Comparison of ENCODE assay signal across 14 cellular contexts in genomic region chr18:24443870-24444269, GRCh38. TPM values are rescaled to one million over a fixed set of nuclear protein-coding genes. Genes with fewer than 3 reads are reported as not detected.
DNase-seq lines count a peak whose midpoint lies in the region; ATAC-seq and TF ChIP-seq lines count a peak whose summit lies in the region.
"Had no signal": no experiment of that assay in that cellular context is flagged by ENCODE, and none has a peak within 500 bp of the region (broad histone marks: within the 10 kb centered on the region; RNA-seq: fewer than 3 reads in every experiment).

No MANE protein-coding gene starts in this region.

- H3F3A ChIP-seq in Loucy (ENCODE audit: low read depth): no peaks in the 10 kb centered on the region

- no peaks in the 10 kb centered on the region for H4K20me1 ChIP-seq in Loucy (ENCODE audit: insufficient read depth, low read length, poor library complexity, severe bottlenecking)
- H4K20me1 ChIP-seq in mammary epithelial cell (ENCODE audit: insufficient read depth, low read length): no peaks in the 10 kb centered on the region

- H3K4me2 ChIP-seq in Loucy (ENCODE audit: low read depth, low read length, poor library complexity, severe bottlenecking) (no peak overlapping the region), mammary epithelial cell (ENCODE audit: insufficient read depth, low read depth, low read length) (no peak overlapping the region)

- WGBS in mammary epithelial cell (ENCODE audit: low coverage, missing lambda C conversion rate): 100% methylated on average over 2 of the region's 2 CpGs

- H3K9me2 ChIP-seq in Loucy (replicated peaks; ENCODE audit: low read depth, low read length): no peaks in the 10 kb centered on the region

- no peak overlapping the region for H3K27ac Mint-ChIP-seq in activated CD8-positive, alpha-beta T cell treated with anti-CD3 and anti-CD28 coated beads, Interleukin-2, amount 10 ng/mL, durations not matched to agents 7 days and 5 days
- H3K27ac Mint-ChIP-seq: nephron progenitor cell had no signal

- intact Hi-C loops in mammary epithelial cell (cut with micrococcal nuclease): no loop called here
- intact Hi-C loops in Right ventricle myocardium inferior (cut with DNase I): no loop called here

- DNase-seq in medulla oblongata (ENCODE audit: extremely low spot score): peak; percentile 69
- DNase-seq in mammary epithelial cell: no peak
- DNase-seq in SHP77 (lab: John Stamatoyannopoulos, UW): no peak
- no peak for DNase-seq in Right ventricle myocardium inferior (ENCODE audit: missing footprints)
- no peak for DNase-seq in activated CD8-positive, alpha-beta T cell treated with anti-CD3 and anti-CD28 coated beads, Interleukin-2, amount 10 ng/mL, durations not matched to agents 7 days and 5 days
- DNase-seq: CD8-positive, alpha-beta memory T cell; NCI-H446; nephron progenitor cell; stimulated activated naive CD4-positive, alpha-beta T cell treated with Interleukin-2 at 50 U/mL for 16 hours; SW 1271 had no signal

- no peak overlapping the region for H3K4me3 Mint-ChIP-seq in activated CD8-positive, alpha-beta T cell treated with anti-CD3 and anti-CD28 coated beads, Interleukin-2, amount 10 ng/mL, durations not matched to agents 7 days and 5 days
- H3K4me3 Mint-ChIP-seq: CD8-positive, alpha-beta memory T cell; nephron progenitor cell had no signal

- H2AFZ ChIP-seq in Loucy (ENCODE audit: low read length): peak overlapping the region; percentile 83
- H2AFZ ChIP-seq in mammary epithelial cell (ENCODE audit: low read depth, low read length): no peak overlapping the region

- H3K27ac ChIP-seq in mammary epithelial cell (ENCODE audit: insufficient read depth, low read depth, low read length): no peak overlapping the region

- ATAC-seq in GM18907 (IDR thresholded peaks at IDR 0.05; ENCODE audit: unreplicated experiment) (peak; percentile 85), HG02798 (IDR thresholded peaks at IDR 0.05; ENCODE audit: poor library complexity, unreplicated experiment) (peak; percentile 77), Right ventricle myocardium inferior (no peak)
- ATAC-seq in activated CD8-positive, alpha-beta T cell treated with anti-CD3 and anti-CD28 coated beads, Interleukin-2, amount 10 ng/mL, durations not matched to agents 7 days and 5 days: no peak

- no TSS peak for BruUV-seq in mammary epithelial cell (replicated peaks; lab: Mats Ljungman, UMichigan)

- H3K27me3 ChIP-seq in Loucy (ENCODE audit: insufficient read depth, low read length, poor library complexity, severe bottlenecking): no peaks in the 10 kb centered on the region
- no peaks in the 10 kb centered on the region for H3K27me3 ChIP-seq in mammary epithelial cell (ENCODE audit: insufficient read depth, low read length)

- TF ChIP-seq CTCF in Loucy (conservative IDR thresholded peaks at IDR 0.05; ENCODE audit: low read length) (no peak), mammary epithelial cell (conservative IDR thresholded peaks at IDR 0.05 in 1 of 2, IDR thresholded peaks at IDR 0.05 in 1 of 2; ENCODE audit: extremely low read depth in 1 of 2, insufficient read depth in 1 of 2, low read depth in 1 of 2, low read length in 2 of 2) (no peak)

- no peaks in the 10 kb centered on the region for H3K9me3 ChIP-seq in Loucy (ENCODE audit: insufficient read depth, low read depth, low read length)
- no peaks in the 10 kb centered on the region for H3K9me3 ChIP-seq in mammary epithelial cell (replicated peaks; ENCODE audit: insufficient read depth, low read length)

- H3K9me3 Mint-ChIP-seq in activated CD8-positive, alpha-beta T cell treated with anti-CD3 and anti-CD28 coated beads, Interleukin-2, amount 10 ng/mL, durations not matched to agents 7 days and 5 days (ENCODE audit: insufficient read depth): no peaks in the 10 kb centered on the region
- H3K9me3 Mint-ChIP-seq: CD8-positive, alpha-beta memory T cell; nephron progenitor cell had no signal

- POLR2A ChIA-PET in activated CD8-positive, alpha-beta T cell treated with anti-CD3 and anti-CD28 coated beads, Interleukin-2, amount 10 ng/mL, durations not matched to agents 7 days and 5 days (lab: Charles Lee): no interaction called here

- dilution Hi-C loops in mammary epithelial cell (cut with HindIII; ENCODE audit: low sequenced_read_pairs): no loop called here

- no peak overlapping the region for H3K4me3 ChIP-seq in Loucy (ENCODE audit: low read length, poor library complexity, severe bottlenecking)
- H3K4me3 ChIP-seq in mammary epithelial cell (replicated peaks in 1 of 3; ENCODE audit: insufficient read depth in 1 of 3, low read depth in 2 of 3, low read length in 3 of 3): no peak overlapping the region

- H3K9ac ChIP-seq in Loucy (ENCODE audit: low read depth, low read length, poor library complexity, severe bottlenecking) (peak overlapping the region; percentile 16), mammary epithelial cell (ENCODE audit: insufficient read depth, low read length) (no peak overlapping the region)

- H3K79me2 ChIP-seq in Loucy (ENCODE audit: insufficient read depth, low read length) (no peaks in the 10 kb centered on the region), mammary epithelial cell (ENCODE audit: insufficient read depth, low read length) (no peaks in the 10 kb centered on the region)

- no peaks in the 10 kb centered on the region for H3K36me3 ChIP-seq in Loucy (ENCODE audit: insufficient read depth, low read length)
- H3K36me3 ChIP-seq in mammary epithelial cell (ENCODE audit: insufficient read depth, low read length): peaks cover 23% of the 10 kb centered on the region

- peaks cover 24% of the 10 kb centered on the region for H3K4me1 ChIP-seq in Loucy (ENCODE audit: insufficient read depth, low read length, poor library complexity, severe bottlenecking)
- no peaks in the 10 kb centered on the region for H3K4me1 ChIP-seq in mammary epithelial cell (ENCODE audit: insufficient read depth, low read length)

- CTCF ChIA-PET in mammary epithelial cell (lab: Charles Lee; ENCODE audit: low non-redundant PET): interaction anchor here (0.6 kb wide), 1 partner anchor 261 kb away, joined by 3 read pairs; no protein-coding TSS in a partner anchor
- CTCF ChIA-PET in activated CD8-positive, alpha-beta T cell treated with anti-CD3 and anti-CD28 coated beads, Interleukin-2, amount 10 ng/mL, durations not matched to agents 7 days and 5 days (lab: Charles Lee): interaction anchor here (1.0 to 1.6 kb wide), 4 partner anchors 10 to 45 kb away, joined by 3 to 6 read pairs (median 4); no protein-coding TSS in a partner anchor

- in situ Hi-C loops in mammary epithelial cell (cut with MboI; ENCODE audit: low sequenced_read_pairs in 2 of 2): no loop called here

- H3K27me3 Mint-ChIP-seq in activated CD8-positive, alpha-beta T cell treated with anti-CD3 and anti-CD28 coated beads, Interleukin-2, amount 10 ng/mL, durations not matched to agents 7 days and 5 days (ENCODE audit: low read depth): no peaks in the 10 kb centered on the region
- H3K27me3 Mint-ChIP-seq: CD8-positive, alpha-beta memory T cell had no signal

- peaks cover 10% of the 10 kb centered on the region for H3K4me1 Mint-ChIP-seq in activated CD8-positive, alpha-beta T cell treated with anti-CD3 and anti-CD28 coated beads, Interleukin-2, amount 10 ng/mL, durations not matched to agents 7 days and 5 days (ENCODE audit: low read depth)
- H3K4me1 Mint-ChIP-seq: CD8-positive, alpha-beta memory T cell; nephron progenitor cell had no signal

- peaks cover 10% of the 10 kb centered on the region for H3K36me3 Mint-ChIP-seq in activated CD8-positive, alpha-beta T cell treated with anti-CD3 and anti-CD28 coated beads, Interleukin-2, amount 10 ng/mL, durations not matched to agents 7 days and 5 days (ENCODE audit: low read depth)

RNA-seq across cellular contexts. Expression of gene HRH4, which starts 16.6 kb away (rescaled TPM):
- total RNA-seq in mammary epithelial cell (under 1 TPM in 1 of 2 donors, not detected in 1; under 0.01 TPM), Right ventricle myocardium inferior (0.19 TPM)
- not detected for polyA plus RNA-seq in mammary epithelial cell
- polyA minus RNA-seq in mammary epithelial cell: not detected
- total RNA-seq in activated CD8-positive, alpha-beta T cell treated with anti-CD3 and anti-CD28 coated beads, Interleukin-2, amount 10 ng/mL, durations not matched to agents 7 days and 5 days: not detected
- total RNA-seq: activated CD8-positive, alpha-beta memory T cell treated with anti-CD3 and anti-CD28 coated beads for 36 hours; CD8-positive, alpha-beta memory T cell had no signal
- polyA plus RNA-seq: CD8-positive, alpha-beta memory T cell had no signal

RNA-seq across cellular contexts. Expression of gene IMPACT, which starts 17.4 kb away (rescaled TPM):
- total RNA-seq in mammary epithelial cell (10 to 100 TPM; 38.8 to 45.2 TPM), Right ventricle myocardium inferior (19.8 TPM)
- polyA plus RNA-seq in mammary epithelial cell: 12.6 TPM
- 37.6 TPM for polyA minus RNA-seq in mammary epithelial cell
- 1 to 10 TPM; 7.0 to 8.7 TPM for total RNA-seq in activated CD8-positive, alpha-beta T cell treated with anti-CD3 and anti-CD28 coated beads, Interleukin-2, amount 10 ng/mL, durations not matched to agents 7 days and 5 days

RNA-seq across cellular contexts. Expression of gene OSBPL1A, which starts 46.2 kb away (rescaled TPM):
- 10 to 100 TPM; 30.4 to 65.2 TPM for total RNA-seq in mammary epithelial cell
- 28.1 TPM for polyA plus RNA-seq in mammary epithelial cell
- polyA minus RNA-seq in mammary epithelial cell: 44.4 TPM
- total RNA-seq in Right ventricle myocardium inferior: 78.9 TPM
- under 1 TPM; 0.58 to 0.99 TPM for total RNA-seq in activated CD8-positive, alpha-beta T cell treated with anti-CD3 and anti-CD28 coated beads, Interleukin-2, amount 10 ng/mL, durations not matched to agents 7 days and 5 days

Comparison
In these comparisons a context has a peak if more than half of its experiments do, and no peak if none do; other contexts are left out.
1. ATAC-seq: peak in GM18907 (single experiment) and HG02798 (single experiment); none in Right ventricle myocardium inferior (single experiment) and activated CD8-positive, alpha-beta T cell treated with anti-CD3 and anti-CD28 coated beads, Interleukin-2, amount 10 ng/mL, durations not matched to agents 7 days and 5 days (single experiment).
2. RNA of gene OSBPL1A, which starts 46.2 kb away (total RNA-seq): 78.9 TPM in Right ventricle myocardium inferior (single experiment) and 30.4 to 65.2 TPM in mammary epithelial cell; 0.58 to 0.99 TPM in activated CD8-positive, alpha-beta T cell treated with anti-CD3 and anti-CD28 coated beads, Interleukin-2, amount 10 ng/mL, durations not matched to agents 7 days and 5 days; every median in the first group is over 10 times any median in the second.